38 cellular contexts compared by ENCODE assay signal in genomic region chr2:28974252-28974651, GRCh38. TPM values are rescaled to one million over a fixed set of nuclear protein-coding genes. Genes with fewer than 3 reads are reported as not detected.
"Had no signal": no experiment of that assay in that cellular context is flagged by ENCODE, and none has a peak within 500 bp of the region (broad histone marks: within the 10 kb centered on the region; RNA-seq: fewer than 3 reads in every experiment).

No MANE protein-coding gene starts in this region.

- H3K9me3 ChIP-seq: adrenal gland, ascending aorta, body of pancreas had no signal

- H3K4me3 ChIP-seq: adrenal gland, ascending aorta, body of pancreas, breast epithelium, cardiac muscle cell had no signal

- H3K4me3 Mint-ChIP-seq: activated naive CD4-positive, alpha-beta T cell treated with anti-CD3 and anti-CD28 coated beads for 36 hours; activated naive CD4-positive, alpha-beta T cell treated with anti-CD3 and anti-CD28 coated beads, Interleukin-2, amount 10 ng/mL, durations not matched to agents 7 days and 5 days; activated naive CD4-positive, alpha-beta T cell treated with anti-CD3 and anti-CD28 coated beads, Interleukin-2, amount 50 U/mL, for 24 hours; activated naive CD8-positive, alpha-beta T cell; activated naive CD8-positive, alpha-beta T cell treated with anti-CD3 and anti-CD28 coated beads for 36 hours; activated naive CD8-positive, alpha-beta T cell treated with anti-CD3 and anti-CD28 coated beads, Interleukin-2, amount 10 ng/mL, durations not matched to agents 7 days and 5 days; activated naive CD8-positive, alpha-beta T cell treated with anti-CD3 and anti-CD28 coated beads, Interleukin-2, amount 50 U/mL, for 24 hours; activated T-cell treated with anti-CD3 and anti-CD28 coated beads, Interleukin-2, amount 50 U/mL, for 24 hours; activated T-cell treated with anti-CD3 and anti-CD28 coated beads, Interleukin-2, amount 50 U/mL, for 4 hours; activated T-helper 1 cell treated with anti-CD3 and anti-CD28 coated beads, Interleukin-12 subunit alpha, Interleukin-12 subunit beta, Interleukin-2, Interleukin-4 antibody, amounts not matched to agents 30 ng/mL and 10 ng/mL and 1 ng/mL, durations not matched to agents 14 hours and 24 hours and 36 hours; brain; central memory CD8-positive, alpha-beta T cell had no signal

- H3K27me3 Mint-ChIP-seq: activated naive CD4-positive, alpha-beta T cell treated with anti-CD3 and anti-CD28 coated beads, Interleukin-2, amount 50 U/mL, for 24 hours; activated naive CD8-positive, alpha-beta T cell; activated naive CD8-positive, alpha-beta T cell treated with anti-CD3 and anti-CD28 coated beads for 36 hours; activated naive CD8-positive, alpha-beta T cell treated with anti-CD3 and anti-CD28 coated beads, Interleukin-2, amount 50 U/mL, for 24 hours; activated T-cell treated with anti-CD3 and anti-CD28 coated beads, Interleukin-2, amount 50 U/mL, for 24 hours; activated T-helper 17 cell treated with anti-CD3 and anti-CD28 coated beads, Interleukin-2, amount 50 U/mL, for 72 hours; central memory CD8-positive, alpha-beta T cell had no signal

- DNase-seq: activated gamma-delta T cell; activated gamma-delta T cell treated with Interleukin-2 at 50 U/mL for 16 hours; activated naive CD4-positive, alpha-beta T cell; activated naive CD4-positive, alpha-beta T cell treated with anti-CD3 and anti-CD28 coated beads for 36 hours; activated naive CD4-positive, alpha-beta T cell treated with anti-CD3 and anti-CD28 coated beads, Interleukin-2, amount 10 ng/mL, durations not matched to agents 7 days and 5 days; activated naive CD4-positive, alpha-beta T cell treated with anti-CD3 and anti-CD28 coated beads, Interleukin-2, amount 50 U/mL, for 16 hours; activated naive CD4-positive, alpha-beta T cell treated with Interleukin-2 at 50 U/mL for 16 hours; activated naive CD8-positive, alpha-beta T cell treated with anti-CD3 and anti-CD28 coated beads for 36 hours; activated naive CD8-positive, alpha-beta T cell treated with anti-CD3 and anti-CD28 coated beads, Interleukin-2, amount 10 ng/mL, durations not matched to agents 7 days and 5 days; activated naive CD8-positive, alpha-beta T cell treated with anti-CD3 and anti-CD28 coated beads, Interleukin-2, amount 50 U/mL, for 24 hours; activated T-cell treated with anti-CD3 and anti-CD28 coated beads for 4 hours; activated T-cell treated with anti-CD3 and anti-CD28 coated beads, Interleukin-2, amount 50 U/mL, for 1 hour; activated T-cell treated with anti-CD3 and anti-CD28 coated beads, Interleukin-2, amount 50 U/mL, for 24 hours; activated T-cell treated with anti-CD3 and anti-CD28 coated beads, Interleukin-2, amount 50 U/mL, for 4 hours; activated T-cell treated with anti-CD3 and anti-CD28 coated beads, Interleukin-2, amount 50 U/mL, for 48 hours; activated T-cell treated with anti-CD3 and anti-CD28 coated beads, Interleukin-2, amount 50 U/mL, for 72 hours; adrenal gland; amniotic stem cell; amygdala; anterior cingulate cortex; aorta; body of pancreas; brain microvascular endothelial cell; caudate nucleus; central memory CD4-positive, alpha-beta T cell; cerebellar nuclear complex had no signal

- H3K36me3 ChIP-seq: adrenal gland, ascending aorta, brain microvascular endothelial cell, breast epithelium, cardiac muscle cell had no signal

- H3K27me3 ChIP-seq: adrenal gland, ascending aorta, body of pancreas, brain microvascular endothelial cell, breast epithelium, cardiac muscle cell had no signal

- H3K27ac ChIP-seq: adrenal gland, ascending aorta, body of pancreas, brain microvascular endothelial cell, breast epithelium, cardiac muscle cell had no signal

- H3K4me1 ChIP-seq: ascending aorta, breast epithelium had no signal

- H3K36me3 Mint-ChIP-seq: activated naive CD4-positive, alpha-beta T cell treated with anti-CD3 and anti-CD28 coated beads, Interleukin-2, amount 10 ng/mL, durations not matched to agents 7 days and 5 days; activated naive CD4-positive, alpha-beta T cell treated with anti-CD3 and anti-CD28 coated beads, Interleukin-2, amount 50 U/mL, for 24 hours; activated naive CD4-positive, alpha-beta T cell treated with anti-CD3 and anti-CD28 coated beads, Interleukin-2, amount 50 U/mL, for 72 hours; activated naive CD8-positive, alpha-beta T cell; activated naive CD8-positive, alpha-beta T cell treated with anti-CD3 and anti-CD28 coated beads for 36 hours; activated naive CD8-positive, alpha-beta T cell treated with anti-CD3 and anti-CD28 coated beads, Interleukin-2, amount 10 ng/mL, durations not matched to agents 7 days and 5 days; brain had no signal

- H3K9me3 Mint-ChIP-seq: activated naive CD4-positive, alpha-beta T cell treated with anti-CD3 and anti-CD28 coated beads, Interleukin-2, amount 10 ng/mL, durations not matched to agents 7 days and 5 days; activated naive CD4-positive, alpha-beta T cell treated with anti-CD3 and anti-CD28 coated beads, Interleukin-2, amount 50 U/mL, for 24 hours; activated naive CD4-positive, alpha-beta T cell treated with anti-CD3 and anti-CD28 coated beads, Interleukin-2, amount 50 U/mL, for 72 hours; activated naive CD8-positive, alpha-beta T cell treated with anti-CD3 and anti-CD28 coated beads, Interleukin-2, amount 10 ng/mL, durations not matched to agents 7 days and 5 days; activated naive CD8-positive, alpha-beta T cell treated with anti-CD3 and anti-CD28 coated beads, Interleukin-2, amount 50 U/mL, for 24 hours; activated T-cell treated with anti-CD3 and anti-CD28 coated beads, Interleukin-2, amount 50 U/mL, for 24 hours; activated T-cell treated with anti-CD3 and anti-CD28 coated beads, Interleukin-2, amount 50 U/mL, for 4 hours; activated T-helper 1 cell treated with anti-CD3 and anti-CD28 coated beads, Interleukin-12 subunit alpha, Interleukin-12 subunit beta, Interleukin-2, Interleukin-4 antibody, amounts not matched to agents 30 ng/mL and 10 ng/mL and 1 ng/mL, durations not matched to agents 14 hours and 24 hours and 36 hours; activated T-helper 17 cell treated with anti-CD3 and anti-CD28 coated beads, Interleukin-2, amount 50 U/mL, for 72 hours; activated T-helper 2 cell treated with anti-CD3 and anti-CD28 coated beads, Interferon-gamma antibody, Interleukin-2, Interleukin-4, amounts not matched to agents 10 μg/mL and 5 μg/mL and 100 μg/mL, durations not matched to agents 14 hours and 24 hours and 36 hours; central memory CD8-positive, alpha-beta T cell had no signal

- H3K27ac Mint-ChIP-seq: activated naive CD4-positive, alpha-beta T cell treated with anti-CD3 and anti-CD28 coated beads for 36 hours; activated naive CD4-positive, alpha-beta T cell treated with anti-CD3 and anti-CD28 coated beads, Interleukin-2, amount 10 ng/mL, durations not matched to agents 7 days and 5 days; activated naive CD4-positive, alpha-beta T cell treated with anti-CD3 and anti-CD28 coated beads, Interleukin-2, amount 50 U/mL, for 24 hours; activated naive CD4-positive, alpha-beta T cell treated with anti-CD3 and anti-CD28 coated beads, Interleukin-2, amount 50 U/mL, for 72 hours; activated naive CD8-positive, alpha-beta T cell; activated naive CD8-positive, alpha-beta T cell treated with anti-CD3 and anti-CD28 coated beads for 36 hours; activated naive CD8-positive, alpha-beta T cell treated with anti-CD3 and anti-CD28 coated beads, Interleukin-2, amount 10 ng/mL, durations not matched to agents 7 days and 5 days; activated naive CD8-positive, alpha-beta T cell treated with anti-CD3 and anti-CD28 coated beads, Interleukin-2, amount 50 U/mL, for 24 hours; activated T-cell treated with anti-CD3 and anti-CD28 coated beads, Interleukin-2, amount 50 U/mL, for 24 hours; activated T-cell treated with anti-CD3 and anti-CD28 coated beads, Interleukin-2, amount 50 U/mL, for 72 hours; activated T-helper 1 cell treated with anti-CD3 and anti-CD28 coated beads, Interleukin-12 subunit alpha, Interleukin-12 subunit beta, Interleukin-2, Interleukin-4 antibody, amounts not matched to agents 30 ng/mL and 10 ng/mL and 1 ng/mL, durations not matched to agents 14 hours and 24 hours and 36 hours; activated T-helper 17 cell treated with anti-CD3 and anti-CD28 coated beads, Interleukin-2, amount 50 U/mL, for 72 hours; activated T-helper 2 cell treated with anti-CD3 and anti-CD28 coated beads, Interferon-gamma antibody, Interleukin-2, Interleukin-4, amounts not matched to agents 10 μg/mL and 5 μg/mL and 100 μg/mL, durations not matched to agents 14 hours and 24 hours and 36 hours; brain had no signal

RNA-seq across cellular contexts. Expression of gene TOGARAM2, which starts 6.8 kb away (rescaled TPM):
- total RNA-seq: ascending aorta, bronchial epithelial cell had no signal
